Comparison of ENCODE assay signal across 9 cellular contexts in genomic region chr6:84428300-84428907, GRCh38.
DNase-seq lines count a peak whose midpoint lies in the region; ATAC-seq, FAIRE-seq and TF ChIP-seq lines count a peak whose summit lies in the region.
"Had no signal": no experiment of that assay in that cellular context is flagged by ENCODE, and none has a peak within 500 bp of the region (broad histone marks: within the 10 kb centered on the region; RNA-seq: fewer than 3 reads in every experiment).

No MANE protein-coding gene starts in this region.

- no peaks in the 10 kb centered on the region for H3K36me3 ChIP-seq in A673 (ENCODE audit: insufficient read depth, low read length, poor library complexity, severe bottlenecking)

- H3K4me1 Mint-ChIP-seq in chondrocyte (ENCODE audit: low read depth), result peaks cover 3% of the 10 kb centered on the region
- H3K4me1 Mint-ChIP-seq: IgD-negative memory B cell had no signal

- H3K4me3 ChIP-seq in A673 (ENCODE audit: low read depth, low read length, poor library complexity, severe bottlenecking), result no peak overlapping the region

- no TSS peak for BruUV-seq in A673 (replicated peaks; lab: Mats Ljungman, UMichigan)

- H3K27ac ChIP-seq in A673 (ENCODE audit: low read depth, low read length, poor library complexity, severe bottlenecking), result no peak overlapping the region

- DNase-seq in A673 (ENCODE audit: low spot score) (peak; percentile 62), NOMO-1 treated with DMSO at 0.1 percent for 48 hours (lab: John Stamatoyannopoulos, UW; ENCODE audit: unreplicated experiment) (peak; percentile 44), chondrocyte (ENCODE audit: low spot score) (no peak), lung microvascular endothelial cell (ENCODE audit: low read depth in 2 of 2) (peak; percentile 75 to 78), OCI-M2 (lab: John Stamatoyannopoulos, UW; ENCODE audit: unreplicated experiment) (no peak)

- H3K27me3 Mint-ChIP-seq in chondrocyte (ENCODE audit: low read depth), result peaks cover 34% of the 10 kb centered on the region

- no peaks in the 10 kb centered on the region for H3K36me3 Mint-ChIP-seq in chondrocyte (ENCODE audit: low read depth)
- H3K36me3 Mint-ChIP-seq: IgD-negative memory B cell had no signal

- POLR2A ChIA-PET in A673 (lab: Charles Lee; ENCODE audit: low non-redundant PET), result no interaction called here

- no peaks in the 10 kb centered on the region for H3K4me1 ChIP-seq in A673 (ENCODE audit: insufficient read depth, low read length, poor library complexity, severe bottlenecking)

- peak; percentile 84 for FAIRE-seq in G401.6 (lab: Jason Lieb, UNC)

- peaks cover 10% of the 10 kb centered on the region for H3K27me3 ChIP-seq in A673 (replicated peaks; ENCODE audit: insufficient read depth, low read depth, low read length, poor library complexity)

- TF ChIP-seq CTCF in A673 (conservative IDR thresholded peaks at IDR 0.05; ENCODE audit: low read depth, low read length) (peak; percentile 87), chondrocyte (IDR thresholded peaks at IDR 0.05) (peak; percentile 97)

- no peak overlapping the region for H3K27ac Mint-ChIP-seq in chondrocyte (ENCODE audit: unreplicated experiment)
- H3K27ac Mint-ChIP-seq: IgD-negative memory B cell had no signal

- no peak overlapping the region for H3K4me3 Mint-ChIP-seq in chondrocyte (ENCODE audit: unreplicated experiment)
- H3K4me3 Mint-ChIP-seq: IgD-negative memory B cell had no signal

- CTCF ChIA-PET in A673 (lab: Charles Lee), result interaction anchor here (1.0 to 1.2 kb wide), 3 partner anchors 255 to 895 kb away, joined by 3 to 4 read pairs (median 3); no protein-coding TSS in a partner anchor

- H3K9me3 Mint-ChIP-seq in chondrocyte (ENCODE audit: low read depth), result no peaks in the 10 kb centered on the region

- ATAC-seq in HG02884 (IDR thresholded peaks at IDR 0.05; ENCODE audit: unreplicated experiment), result peak; percentile 85
- no peak for ATAC-seq in HG02840 (IDR thresholded peaks at IDR 0.05; ENCODE audit: low FRiP score, unreplicated experiment)

- no peaks in the 10 kb centered on the region for H3K9me3 ChIP-seq in A673 (ENCODE audit: low read depth, low read length, poor library complexity, severe bottlenecking)

- intact Hi-C loops in A673 (cut with micrococcal nuclease; ENCODE audit: unreplicated experiment), result loop anchor here (1.0 to 5.0 kb wide), 4 partner anchors 140 to 698 kb away; partner anchors contain the start of gene TBX18

Comparison
In these comparisons a context has a peak if more than half of its experiments do, and no peak if none do; other contexts are left out.
1. DNase-seq: peak in A673 (single experiment), NOMO-1 treated with DMSO at 0.1 percent for 48 hours (single experiment) and lung microvascular endothelial cell (2 of 2); none in chondrocyte (single experiment) and OCI-M2 (single experiment).